ENCODE assay signal across 19 cellular contexts in the genomic region with DNA sequence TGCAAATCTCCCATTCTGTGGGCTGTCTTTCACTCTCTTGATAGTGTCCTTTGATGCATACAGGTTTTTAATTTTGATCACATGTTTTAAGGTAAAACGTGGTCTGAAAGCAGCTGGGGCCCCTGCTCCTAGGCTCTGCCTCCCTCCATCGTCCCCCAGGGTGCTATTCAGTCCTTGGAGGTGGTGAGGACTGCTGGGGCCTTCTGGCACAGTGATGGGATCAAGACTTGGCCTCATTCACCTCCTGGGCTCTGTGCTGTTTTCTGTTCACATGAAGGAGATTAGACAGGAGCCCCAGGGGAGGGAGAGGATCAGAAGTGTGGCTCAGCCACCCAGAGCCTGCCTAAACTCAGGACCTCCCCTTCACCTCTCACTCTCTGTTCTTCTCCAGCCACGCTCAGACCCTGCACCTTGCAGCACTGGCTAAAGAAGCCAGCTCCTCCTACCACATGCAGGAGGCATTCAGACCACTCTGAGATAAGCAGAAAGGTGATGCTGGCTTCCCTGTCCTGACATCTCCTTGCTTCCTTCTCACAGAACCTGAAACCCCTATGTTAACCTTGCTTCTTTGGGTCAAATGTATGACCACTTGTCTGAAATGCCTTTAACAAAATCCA. TPM values are rescaled to one million over a fixed set of nuclear protein-coding genes. Genes with fewer than 3 reads are reported as not detected.
"Had no signal": no experiment of that assay in that cellular context is flagged by ENCODE, and none has a peak within 500 bp of the region (broad histone marks: within the 10 kb centered on the region; RNA-seq: fewer than 3 reads in every experiment).

No MANE protein-coding gene starts in this region.

- H3K27me3 ChIP-seq: esophagus muscularis mucosa, transverse colon had no signal

- H3K9me3 Mint-ChIP-seq: activated naive CD4-positive, alpha-beta T cell treated with anti-CD3 and anti-CD28 coated beads, Interleukin-2, amount 50 U/mL, for 72 hours; activated T-helper 2 cell treated with anti-CD3 and anti-CD28 coated beads, Interferon-gamma antibody, Interleukin-2, Interleukin-4, amounts not matched to agents 10 μg/mL and 5 μg/mL and 100 μg/mL, durations not matched to agents 14 hours and 24 hours and 36 hours; dendritic cell treated with granulocyte-macrophage colony-stimulating factor and Interleukin-4, amounts not matched to agents 40 ng/mL and 50 ng/mL, for 4 days; natural killer cell treated with Interleukin-12 subunit alpha and Interleukin-12 subunit beta and Interleukin-15 and Interleukin-18, amount 100 ng/mL, for 72 hours had no signal

- H3K4me3 ChIP-seq: esophagus muscularis mucosa, lung, mucosa of descending colon, spleen, transverse colon had no signal

- ATAC-seq: activated naive CD4-positive, alpha-beta T cell treated with anti-CD3 and anti-CD28 coated beads, Interleukin-2, amount 50 U/mL, for 72 hours; mucosa of descending colon; sciatic nerve had no signal

- H3K27me3 Mint-ChIP-seq: dendritic cell treated with granulocyte-macrophage colony-stimulating factor and Interleukin-4, amounts not matched to agents 40 ng/mL and 50 ng/mL, for 4 days had no signal

- H3K4me1 ChIP-seq: esophagus muscularis mucosa, transverse colon had no signal

- H3K36me3 Mint-ChIP-seq: activated naive CD4-positive, alpha-beta T cell treated with anti-CD3 and anti-CD28 coated beads, Interleukin-2, amount 50 U/mL, for 72 hours; brain; natural killer cell treated with Interleukin-12 subunit alpha and Interleukin-12 subunit beta and Interleukin-15 and Interleukin-18, amount 100 ng/mL, for 72 hours had no signal

- H3K36me3 ChIP-seq: esophagus muscularis mucosa, spleen, transverse colon had no signal

- H3K27ac ChIP-seq: esophagus muscularis mucosa, spleen, transverse colon had no signal

- FAIRE-seq: endometrium had no signal

- H3K27ac Mint-ChIP-seq: activated naive CD4-positive, alpha-beta T cell treated with anti-CD3 and anti-CD28 coated beads, Interleukin-2, amount 50 U/mL, for 72 hours; activated T-helper 2 cell treated with anti-CD3 and anti-CD28 coated beads, Interferon-gamma antibody, Interleukin-2, Interleukin-4, amounts not matched to agents 10 μg/mL and 5 μg/mL and 100 μg/mL, durations not matched to agents 14 hours and 24 hours and 36 hours; dendritic cell treated with granulocyte-macrophage colony-stimulating factor and Interleukin-4, amounts not matched to agents 40 ng/mL and 50 ng/mL, for 4 days; natural killer cell treated with Interleukin-12 subunit alpha and Interleukin-12 subunit beta and Interleukin-15 and Interleukin-18, amount 100 ng/mL, for 72 hours had no signal

- DNase-seq: activated CD4-positive, alpha-beta T cell treated with anti-CD3 and anti-CD28 coated beads, Interleukin-2, amount 50 U/mL, for 1 hour; amygdala; foreskin fibroblast; mucosa of descending colon; spleen; stimulated activated CD4-positive, alpha-beta T cell treated with anti-CD3 and anti-CD28 coated beads, Interleukin-1b, Interleukin-23, amount 100 ng/mL, for 48 hours; stimulated activated naive CD4-positive, alpha-beta T cell; substantia nigra; transverse colon had no signal

- H3K4me3 Mint-ChIP-seq: dendritic cell treated with granulocyte-macrophage colony-stimulating factor and Interleukin-4, amounts not matched to agents 40 ng/mL and 50 ng/mL, for 4 days; natural killer cell treated with Interleukin-12 subunit alpha and Interleukin-12 subunit beta and Interleukin-15 and Interleukin-18, amount 100 ng/mL, for 72 hours had no signal

- H3K9me3 ChIP-seq: esophagus muscularis mucosa, mucosa of descending colon, transverse colon had no signal

RNA-seq across cellular contexts. Expression of gene PAQR5, which starts 43.9 kb away (rescaled TPM):
- total RNA-seq: activated T-helper 2 cell treated with anti-CD3 and anti-CD28 coated beads, Interferon-gamma antibody, Interleukin-2, Interleukin-4, amounts not matched to agents 10 μg/mL and 5 μg/mL and 100 μg/mL, durations not matched to agents 14 hours and 24 hours and 36 hours; natural killer cell treated with Interleukin-12 subunit alpha and Interleukin-12 subunit beta and Interleukin-15 and Interleukin-18, amount 100 ng/mL, for 72 hours; T-helper 1 cell treated with Interleukin-12 subunit alpha and Interleukin-12 subunit beta and Interleukin-4 antibody, amounts not matched to agents 30 ng/mL and 1 ng/mL, for 36 hours had no signal
